ENCODE assay signal across 19 cellular contexts in genomic region chr9:127341152-127341551, GRCh38. TPM values are rescaled to one million over a fixed set of nuclear protein-coding genes. Genes with fewer than 3 reads are reported as not detected.
A peak's percentile ranks its signal among the peaks of the same experiment; 100 is the strongest.
DNase-seq lines count a peak whose midpoint lies in the region; ATAC-seq lines count a peak whose summit lies in the region.
"Had no signal": no experiment of that assay in that cellular context is flagged by ENCODE, and none has a peak within 500 bp of the region (broad histone marks: within the 10 kb centered on the region; RNA-seq: fewer than 3 reads in every experiment).

No MANE protein-coding gene starts in this region.

- no peaks in the 10 kb centered on the region for H3K9me3 Mint-ChIP-seq in activated T-helper 17 cell treated with anti-CD3 and anti-CD28 coated beads, Interleukin-2, amount 50 U/mL, for 72 hours
- no peaks in the 10 kb centered on the region for H3K9me3 Mint-ChIP-seq in stimulated activated effector memory CD8-positive, alpha-beta T cell treated with anti-CD3 and anti-CD28 coated beads, Interleukin-12 subunit alpha, Interleukin-12 subunit beta, amount 100 ng/mL, for 72 hours
- H3K9me3 Mint-ChIP-seq in activated CD4-positive, alpha-beta memory T cell treated with anti-CD3 and anti-CD28 coated beads, Interleukin-2, amount 10 ng/mL, durations not matched to agents 7 days and 5 days: no peaks in the 10 kb centered on the region

- H4K20me1 ChIP-seq in GM23248 (ENCODE audit: insufficient read depth): no peaks in the 10 kb centered on the region

- intact Hi-C loops in left ventricle myocardium superior (cut with micrococcal nuclease): no loop called here

- H3K36me3 ChIP-seq in GM23248 (ENCODE audit: low read depth): no peaks in the 10 kb centered on the region

- H3K4me3 Mint-ChIP-seq in activated T-helper 17 cell treated with anti-CD3 and anti-CD28 coated beads, Interleukin-2, amount 50 U/mL, for 72 hours: no peak overlapping the region
- no peak overlapping the region for H3K4me3 Mint-ChIP-seq in stimulated activated effector memory CD8-positive, alpha-beta T cell treated with anti-CD3 and anti-CD28 coated beads, Interleukin-12 subunit alpha, Interleukin-12 subunit beta, amount 100 ng/mL, for 72 hours
- H3K4me3 Mint-ChIP-seq in activated CD4-positive, alpha-beta memory T cell treated with anti-CD3 and anti-CD28 coated beads, Interleukin-2, amount 10 ng/mL, durations not matched to agents 7 days and 5 days: no peak overlapping the region
- H3K4me3 Mint-ChIP-seq: B cell had no signal

- H3K9me2 ChIP-seq in GM23248 (ENCODE audit: insufficient read depth): no peaks in the 10 kb centered on the region

- H3K9me3 ChIP-seq in GM23248 (ENCODE audit: low read depth): no peaks in the 10 kb centered on the region

- peak overlapping the region; percentile 0 for H3K27ac Mint-ChIP-seq in activated T-helper 17 cell treated with anti-CD3 and anti-CD28 coated beads, Interleukin-2, amount 50 U/mL, for 72 hours
- H3K27ac Mint-ChIP-seq in stimulated activated effector memory CD8-positive, alpha-beta T cell treated with anti-CD3 and anti-CD28 coated beads, Interleukin-12 subunit alpha, Interleukin-12 subunit beta, amount 100 ng/mL, for 72 hours: peak overlapping the region; percentile 12
- H3K27ac Mint-ChIP-seq in activated CD4-positive, alpha-beta memory T cell treated with anti-CD3 and anti-CD28 coated beads, Interleukin-2, amount 10 ng/mL, durations not matched to agents 7 days and 5 days: no peak overlapping the region
- H3K27ac Mint-ChIP-seq: B cell had no signal

- no peaks in the 10 kb centered on the region for H3K36me3 Mint-ChIP-seq in activated T-helper 17 cell treated with anti-CD3 and anti-CD28 coated beads, Interleukin-2, amount 50 U/mL, for 72 hours (ENCODE audit: low read depth)
- no peaks in the 10 kb centered on the region for H3K36me3 Mint-ChIP-seq in stimulated activated effector memory CD8-positive, alpha-beta T cell treated with anti-CD3 and anti-CD28 coated beads, Interleukin-12 subunit alpha, Interleukin-12 subunit beta, amount 100 ng/mL, for 72 hours
- H3K36me3 Mint-ChIP-seq in activated CD4-positive, alpha-beta memory T cell treated with anti-CD3 and anti-CD28 coated beads, Interleukin-2, amount 10 ng/mL, durations not matched to agents 7 days and 5 days (ENCODE audit: low read depth): no peaks in the 10 kb centered on the region

- no peak overlapping the region for H3K4me2 ChIP-seq in GM23248 (ENCODE audit: unreplicated experiment)

- DNase-seq in GM23248 (peak; percentile 6), left ventricle myocardium superior (no peak), mesenteric fat pad (ENCODE audit: low spot score) (no peak), middle frontal gyrus (ENCODE audit: extremely low spot score, low spot score) (no peak)
- no peak for DNase-seq in stimulated activated effector memory CD8-positive, alpha-beta T cell treated with anti-CD3 and anti-CD28 coated beads, Interleukin-12 subunit alpha, Interleukin-12 subunit beta, amount 100 ng/mL, for 72 hours (ENCODE audit: low spot score in 2 of 2)
- DNase-seq in activated CD4-positive, alpha-beta memory T cell treated with anti-CD3 and anti-CD28 coated beads, Interleukin-2, amount 10 ng/mL, durations not matched to agents 7 days and 5 days: no peak
- DNase-seq: DMS 273 treated with DMSO at 0.1 percent for 48 hours, DND-41, GOT3, KG1, MV-4-11, NCI-H1694 treated with DMSO at 0.1 percent for 48 hours, NCI-H510A, NCI-H748 treated with DMSO at 0.1 percent for 48 hours, SIG-M5 had no signal

- peaks cover 16% of the 10 kb centered on the region for H3K4me1 ChIP-seq in GM23248 (ENCODE audit: insufficient read depth)

- POLR2A ChIA-PET in activated CD4-positive, alpha-beta memory T cell treated with anti-CD3 and anti-CD28 coated beads, Interleukin-2, amount 10 ng/mL, durations not matched to agents 7 days and 5 days (lab: Charles Lee): no interaction called here

- 0 out of 2 replicates have a peak, but pooled peaks cover 15% of the 10 kb centered on the region for H3K27me3 ChIP-seq in GM23248 (replicated peaks; ENCODE audit: insufficient read depth)

- no peak overlapping the region for H3K4me3 ChIP-seq in GM23248

- no peak overlapping the region for H2AFZ ChIP-seq in GM23248

- H3K79me2 ChIP-seq in GM23248 (ENCODE audit: insufficient read depth): no peaks in the 10 kb centered on the region

- H3K9ac ChIP-seq in GM23248: no peak overlapping the region

- H3K4me1 Mint-ChIP-seq in activated T-helper 17 cell treated with anti-CD3 and anti-CD28 coated beads, Interleukin-2, amount 50 U/mL, for 72 hours: no peaks in the 10 kb centered on the region
- H3K4me1 Mint-ChIP-seq in stimulated activated effector memory CD8-positive, alpha-beta T cell treated with anti-CD3 and anti-CD28 coated beads, Interleukin-12 subunit alpha, Interleukin-12 subunit beta, amount 100 ng/mL, for 72 hours: no peaks in the 10 kb centered on the region
- no peaks in the 10 kb centered on the region for H3K4me1 Mint-ChIP-seq in activated CD4-positive, alpha-beta memory T cell treated with anti-CD3 and anti-CD28 coated beads, Interleukin-2, amount 10 ng/mL, durations not matched to agents 7 days and 5 days
- H3K4me1 Mint-ChIP-seq: B cell had no signal

- H3F3A ChIP-seq in GM23248 (ENCODE audit: insufficient read depth): peaks cover 8% of the 10 kb centered on the region

- CTCF ChIA-PET in activated CD4-positive, alpha-beta memory T cell treated with anti-CD3 and anti-CD28 coated beads, Interleukin-2, amount 10 ng/mL, durations not matched to agents 7 days and 5 days (lab: Charles Lee): no interaction called here

- no peaks in the 10 kb centered on the region for H3K27me3 Mint-ChIP-seq in activated T-helper 17 cell treated with anti-CD3 and anti-CD28 coated beads, Interleukin-2, amount 50 U/mL, for 72 hours
- peaks cover 3% of the 10 kb centered on the region for H3K27me3 Mint-ChIP-seq in activated CD4-positive, alpha-beta memory T cell treated with anti-CD3 and anti-CD28 coated beads, Interleukin-2, amount 10 ng/mL, durations not matched to agents 7 days and 5 days
- H3K27me3 Mint-ChIP-seq: B cell had no signal

- no peak for ATAC-seq in activated T-helper 17 cell treated with anti-CD3 and anti-CD28 coated beads, Interleukin-2, amount 50 U/mL, for 72 hours (replicated peaks)
- ATAC-seq in left ventricle myocardium superior (peak; percentile 17), GM21423 (IDR thresholded peaks at IDR 0.05; ENCODE audit: unreplicated experiment) (no peak)
- ATAC-seq in stimulated activated effector memory CD8-positive, alpha-beta T cell treated with anti-CD3 and anti-CD28 coated beads, Interleukin-12 subunit alpha, Interleukin-12 subunit beta, amount 100 ng/mL, for 72 hours: no peak
- ATAC-seq: HepG2 had no signal

- WGBS in GM23248 (ENCODE audit: low coverage in 1 of 2, low lambda C conversion rate in 2 of 2, missing lambda C conversion rate in 2 of 2), 2 experiments: 76 to 80% methylated on average over 3 of the region's 3 CpGs

- H3K27ac ChIP-seq in GM23248: no peak overlapping the region

- in situ Hi-C loops in GM23248 (cut with MboI): no loop called here

RNA-seq across cellular contexts. Expression of gene SLC2A8, which starts 55.8 kb away (rescaled TPM):
- 9.9 and 11.9 TPM in 2 replicates for total RNA-seq in GM23248 (2014; rRNA removed; shearing (Covaris generic))
- 8.7 and 9.6 TPM in 2 replicates for polyA plus RNA-seq in GM23248 (2016; fragmentation: Nextera tagmentation; extraction: Ambion mirVana)
- 1 to 10 TPM; 3.0 TPM for total RNA-seq in activated T-helper 17 cell treated with anti-CD3 and anti-CD28 coated beads, Interleukin-2, amount 50 U/mL, for 72 hours
- total RNA-seq in left ventricle myocardium superior: 18.6 TPM
- 15.1 TPM for total RNA-seq in mesenteric fat pad
- 1 to 10 TPM; 7.5 to 7.7 TPM for total RNA-seq in activated CD4-positive, alpha-beta memory T cell treated with anti-CD3 and anti-CD28 coated beads, Interleukin-2, amount 10 ng/mL, durations not matched to agents 7 days and 5 days
